Comparison of ENCODE assay signal across 1 cellular context in genomic region chrX:989959-990510, GRCh38.
TF ChIP-seq lines count a peak whose summit lies in the region.

No MANE protein-coding gene starts in this region.

TF ChIP-seq in IMR-90, 13 proteins besides CTCF, POLR2A, EP300 and RAD21 (continued from another document):
- no peak for TF ChIP-seq USF2 (IDR thresholded peaks at IDR 0.05; ENCODE audit: low read depth, low read length)
- no peak for TF ChIP-seq MAFK (IDR thresholded peaks at IDR 0.05; ENCODE audit: low read depth, low read length)
- TF ChIP-seq CEBPB (IDR thresholded peaks at IDR 0.05; ENCODE audit: low read depth, low read length) = no peak
- no peak for TF ChIP-seq RFX5 (IDR thresholded peaks at IDR 0.05; ENCODE audit: low read depth, low read length)
- no peak for TF ChIP-seq NFE2L2 (IDR thresholded peaks at IDR 0.05; ENCODE audit: low read depth, low read length)
- no peak for TF ChIP-seq MXI1 (IDR thresholded peaks at IDR 0.05; ENCODE audit: borderline replicate concordance, low read depth, low read length)
- TF ChIP-seq BHLHE40 (IDR thresholded peaks at IDR 0.05; ENCODE audit: low read depth, low read length) = no peak
- no peak for TF ChIP-seq FOS (IDR thresholded peaks at IDR 0.05; ENCODE audit: low read depth, low read length)
TF ChIP-seq in IMR-90: peak in this region for 0.
